In the genomic region with DNA sequence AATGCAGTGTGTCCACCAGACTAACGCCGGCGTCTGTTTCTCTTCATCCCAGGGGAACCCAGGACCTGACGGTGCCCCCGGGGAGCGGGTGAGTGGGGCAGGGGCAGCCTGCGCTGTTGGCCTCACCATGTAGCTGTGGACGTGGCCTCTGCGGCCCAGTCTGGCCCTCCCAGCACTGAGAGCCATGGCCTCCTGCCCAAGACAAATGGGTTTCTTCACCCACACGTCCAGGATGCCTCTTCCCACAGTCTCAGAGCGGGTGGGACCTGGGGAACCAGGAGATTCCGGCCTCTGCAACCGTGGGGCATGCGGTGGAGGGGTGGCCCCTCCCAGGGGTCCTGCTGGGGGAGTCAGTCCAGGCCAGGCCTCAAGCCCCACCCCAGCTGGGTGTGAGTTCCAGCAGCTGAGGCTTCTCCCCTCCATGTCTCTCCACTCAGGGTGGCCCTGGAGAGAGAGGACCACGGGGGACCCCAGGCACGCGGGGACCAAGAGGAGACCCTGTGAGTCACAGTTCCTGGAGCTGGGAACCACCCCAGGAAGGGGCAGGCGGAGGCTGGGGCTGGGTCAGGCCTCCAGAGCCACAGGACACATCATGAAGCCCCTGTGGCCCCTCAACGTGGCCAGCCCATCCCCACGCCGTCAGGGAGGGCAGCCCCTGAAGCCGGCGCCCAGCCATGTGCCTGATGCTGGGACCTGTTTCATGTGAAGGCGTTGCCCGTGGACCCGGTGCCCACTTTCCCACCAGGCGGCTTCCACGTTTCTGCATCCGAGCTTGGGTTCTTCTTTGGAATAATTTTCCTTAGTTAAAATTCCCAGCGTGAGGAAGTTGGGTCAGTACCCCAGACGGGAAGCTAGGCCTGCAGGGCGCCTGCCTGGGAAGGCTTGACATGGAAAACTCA, we compare ENCODE assay signal across 10 cellular contexts. TPM values are rescaled to one million over a fixed set of nuclear protein-coding genes. Genes with fewer than 3 reads are reported as not detected.
DNase-seq lines count a peak whose midpoint lies in the region; ATAC-seq and TF ChIP-seq lines count a peak whose summit lies in the region.
"Had no signal": no experiment of that assay in that cellular context is flagged by ENCODE, and none has a peak within 500 bp of the region (broad histone marks: within the 10 kb centered on the region; RNA-seq: fewer than 3 reads in every experiment).

No MANE protein-coding gene starts in this region.

- H3K9me3 ChIP-seq in BE2C = no peaks in the 10 kb centered on the region
- no peaks in the 10 kb centered on the region for H3K9me3 ChIP-seq in T-helper 17 cell (ENCODE audit: control insufficient read depth, low read length, poor library complexity, severe bottlenecking)
- H3K9me3 ChIP-seq in sigmoid colon = no peaks in the 10 kb centered on the region

- DNase-seq in BE2C (peak; percentile 23), T-helper 17 cell (peak; percentile 2 to 9 (median 7)), left cardiac atrium (peak; percentile 52), sigmoid colon (peak; percentile 74), DMS53 (lab: John Stamatoyannopoulos, UW) (no peak)
- no peak for DNase-seq in stimulated activated naive CD8-positive, alpha-beta T cell treated with anti-CD3 and anti-CD28 coated beads, Interleukin-15, Interleukin-2, amounts not matched to agents 100 U/mL and 50 U/mL, for 24 hours
- DNase-seq: effector CD8-positive, alpha-beta T cell had no signal

- H3K4me1 Mint-ChIP-seq in T-helper 17 cell = no peaks in the 10 kb centered on the region

- no peak for TF ChIP-seq POLR2A in sigmoid colon (IDR thresholded peaks at IDR 0.05)

- H3K27me3 Mint-ChIP-seq in T-helper 17 cell = no peaks in the 10 kb centered on the region
- H3K27me3 Mint-ChIP-seq: stimulated activated naive CD8-positive, alpha-beta T cell treated with anti-CD3 and anti-CD28 coated beads, Interleukin-15, amount 100 ng/mL, for 72 hours had no signal

- no peak for TF ChIP-seq EP300 in sigmoid colon (IDR thresholded peaks at IDR 0.05)

- no peaks in the 10 kb centered on the region for H3K36me3 Mint-ChIP-seq in T-helper 17 cell (ENCODE audit: low read depth)

- intact Hi-C loops in left cardiac atrium (cut with DNase I) (no loop called here), sigmoid colon (cut with DNase I) (no loop called here)

- no peaks in the 10 kb centered on the region for H3K36me3 ChIP-seq in BE2C
- peaks cover 66 to 93% (median 78%) of the 10 kb centered on the region in 4 donors for H3K36me3 ChIP-seq in sigmoid colon

- peak overlapping the region; percentile 73 to 80 (median 79) for H3K27ac ChIP-seq in sigmoid colon

- H3K27ac Mint-ChIP-seq in T-helper 17 cell = no peak overlapping the region

- no peaks in the 10 kb centered on the region; the same call in 1 of the 2 replicates for H3K4me1 ChIP-seq in BE2C
- H3K4me1 ChIP-seq in sigmoid colon = peaks cover 0 to 88% (median 75%) of the 10 kb centered on the region in 4 donors

- H3K4me3 Mint-ChIP-seq in T-helper 17 cell = no peak overlapping the region
- H3K4me3 Mint-ChIP-seq: stimulated activated naive CD8-positive, alpha-beta T cell treated with anti-CD3 and anti-CD28 coated beads, Interleukin-15, amount 100 ng/mL, for 72 hours had no signal

- ATAC-seq in T-helper 17 cell (no peak), left cardiac atrium (peak; percentile 22 to 56), GM21447 (IDR thresholded peaks at IDR 0.05; ENCODE audit: unreplicated experiment) (no peak), HG02642 (IDR thresholded peaks at IDR 0.05; ENCODE audit: poor library complexity, unreplicated experiment) (no peak)
- ATAC-seq in stimulated activated naive CD8-positive, alpha-beta T cell treated with anti-CD3 and anti-CD28 coated beads, Interleukin-15, Interleukin-2, amounts not matched to agents 100 U/mL and 50 U/mL, for 24 hours = no peak
- ATAC-seq: stimulated activated naive CD8-positive, alpha-beta T cell treated with anti-CD3 and anti-CD28 coated beads, Interleukin-15, amount 100 ng/mL, for 72 hours had no signal

- 83 to 87% methylated on average over 32 of the region's 32 CpGs for WGBS in sigmoid colon, 2 donors

- no peak overlapping the region for H3K4me3 ChIP-seq in BE2C (ENCODE audit: low read depth, low read length)
- no peak overlapping the region for H3K4me3 ChIP-seq in sigmoid colon

- H3K27me3 ChIP-seq in BE2C (no peaks in the 10 kb centered on the region), sigmoid colon (no peaks in the 10 kb centered on the region)

- no peak for TF ChIP-seq CTCF in BE2C (IDR thresholded peaks at IDR 0.05; ENCODE audit: low read depth, low read length)
- TF ChIP-seq CTCF in sigmoid colon (IDR thresholded peaks at IDR 0.05) = no peak

RNA-seq across cellular contexts. Expression of gene COL6A1, which starts 11.0 kb away (rescaled TPM):
- polyA plus RNA-seq in BE2C (2012; ENCODE audit: insufficient read depth, insufficient read length, low read depth) = 158 TPM
- total RNA-seq in T-helper 17 cell (1 to 10 TPM; 3.2 to 4.6 TPM), left cardiac atrium (100 to 1,000 TPM; 244 to 247 TPM), sigmoid colon (1,000 to 10,000 TPM in 2 of 4 donors, 100 to 1,000 TPM in 2; 622 to 1,755 (median 1,184) TPM)
- polyA plus RNA-seq in sigmoid colon = 100 to 1,000 TPM in 1 of 3 donors, 10 to 100 TPM in 2; 14.3 to 131 (median 28.2) TPM

Comparison
In these comparisons a context has a peak if more than half of its experiments do, and no peak if none do; other contexts are left out.
1. DNase-seq: peak in BE2C (single experiment), T-helper 17 cell (3 of 3), left cardiac atrium (single experiment) and sigmoid colon (single experiment); none in DMS53 (single experiment) and stimulated activated naive CD8-positive, alpha-beta T cell treated with anti-CD3 and anti-CD28 coated beads, Interleukin-15, Interleukin-2, amounts not matched to agents 100 U/mL and 50 U/mL, for 24 hours (single experiment).
2. ATAC-seq: peak in left cardiac atrium (2 of 2); none in T-helper 17 cell (single experiment), GM21447 (single experiment), HG02642 (single experiment) and stimulated activated naive CD8-positive, alpha-beta T cell treated with anti-CD3 and anti-CD28 coated beads, Interleukin-15, Interleukin-2, amounts not matched to agents 100 U/mL and 50 U/mL, for 24 hours (single experiment).
3. RNA of gene COL6A1, which starts 11.0 kb away (total RNA-seq): 622 to 1,755 TPM in sigmoid colon and 244 to 247 TPM in left cardiac atrium; 3.2 to 4.6 TPM in T-helper 17 cell; every median in the first group is over 10 times any median in the second.